19 cellular contexts compared by ENCODE assay signal in the genomic region with DNA sequence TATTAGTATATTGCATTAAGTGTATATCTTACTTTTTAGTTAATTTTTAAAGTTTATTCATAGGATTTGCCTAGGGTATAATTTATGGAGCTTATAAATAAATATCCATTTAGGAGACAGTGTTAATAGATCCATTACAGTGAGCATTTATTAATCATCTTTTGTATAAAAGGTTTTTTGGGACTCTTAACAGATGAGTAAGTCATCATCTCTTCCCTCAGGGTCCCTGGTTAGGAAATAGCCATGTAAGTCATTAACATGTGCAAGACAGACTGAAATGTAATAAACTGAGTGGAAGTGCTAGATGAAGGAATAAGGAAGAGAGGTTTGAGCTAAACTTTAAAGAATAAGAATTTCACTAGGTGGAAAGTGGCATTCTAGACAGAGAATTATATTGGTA.
"Had no signal": no experiment of that assay in that cellular context is flagged by ENCODE, and none has a peak within 500 bp of the region (broad histone marks: within the 10 kb centered on the region; RNA-seq: fewer than 3 reads in every experiment).

No MANE protein-coding gene starts in this region.

- H3K27me3 ChIP-seq: colonic mucosa, hepatocyte, pancreas, right lobe of liver, spleen, testis, transverse colon had no signal

- H2AFZ ChIP-seq: hepatocyte had no signal

- H3K36me3 ChIP-seq: colonic mucosa, prostate gland had no signal

- H3K27ac ChIP-seq: colonic mucosa, hepatocyte, pancreas, prostate gland, right lobe of liver, spleen, testis, transverse colon had no signal

- H3K4me3 ChIP-seq: colonic mucosa, hepatocyte, pancreas, prostate gland, right lobe of liver, spleen, testis, transverse colon had no signal

- H3K9me3 ChIP-seq: colonic mucosa, pancreas, prostate gland, right lobe of liver, spleen, testis, transverse colon had no signal

- H3K4me2 ChIP-seq: hepatocyte had no signal

- H3K4me1 ChIP-seq: colonic mucosa, pancreas, prostate gland, spleen, testis had no signal

- DNase-seq: caudate nucleus; colonic mucosa; effector CD8-positive, alpha-beta T cell; head of caudate nucleus; kidney glomerular epithelial cell; occipital lobe; pancreas; retina; right lobe of liver; stimulated activated CD4-positive, alpha-beta T cell treated with anti-CD3 and anti-CD28 coated beads, Interleukin-15, amount 100 ng/mL, for 24 hours; stimulated activated CD4-positive, alpha-beta T cell treated with anti-CD3 and anti-CD28 coated beads, Interleukin-2, amount 100 ng/mL, for 24 hours; stimulated activated CD4-positive, alpha-beta T cell treated with anti-CD3 and anti-CD28 coated beads, Interleukin-4, amount 100 ng/mL, for 4 hours; stimulated activated naive B cell treated with anti-CD40 and anti-IgM and Interleukin-4, amounts not matched to agents 10 μg/mL and 1 μg/mL and 100 μg/mL, for 72 hours; stimulated activated naive CD8-positive, alpha-beta T cell treated with anti-CD3 and anti-CD28 coated beads, Interleukin-15, amount 100 ng/mL, for 72 hours; testis; transverse colon had no signal
